ENCODE assay signal across 8 cellular contexts in genomic region chr2:24075259-24075658, GRCh38. TPM values are rescaled to one million over a fixed set of nuclear protein-coding genes. Genes with fewer than 3 reads are reported as not detected.
A peak's percentile ranks its signal among the peaks of the same experiment; 100 is the strongest.
DNase-seq lines count a peak whose midpoint lies in the region; ATAC-seq, FAIRE-seq and TF ChIP-seq lines count a peak whose summit lies in the region.

No MANE protein-coding gene starts in this region.

- H4K20me1 ChIP-seq in keratinocyte (ENCODE audit: control insufficient read depth, extremely low read depth, insufficient read depth, low read length), result peaks cover 4% of the 10 kb centered on the region

- no peak for DNase-seq in activated CD4-positive, alpha-beta T cell treated with anti-CD3 and anti-CD28 coated beads, Interleukin-2, amount 10 ng/mL, durations not matched to agents 24 days and 14 days
- DNase-seq in activated CD4-positive, alpha-beta T cell treated with anti-CD3 and anti-CD28 coated beads, Interleukin-2, amount 50 U/mL, for 4 hours, result no peak
- no peak for DNase-seq in activated naive CD8-positive, alpha-beta T cell treated with anti-CD3 and anti-CD28 coated beads, Interleukin-2, amount 10 ng/mL, durations not matched to agents 7 days and 5 days
- DNase-seq in keratinocyte (ENCODE audit: low read depth, low spot score) (no peak), suprapubic skin (ENCODE audit: low spot score in 2 of 2) (no peak), HPDE6-E6E7 (ENCODE audit: extremely low spot score) (no peak)
- DNase-seq in activated effector memory CD4-positive, alpha-beta T cell treated with anti-CD3 and anti-CD28 coated beads, Interleukin-2, amount 50 U/mL, for 16 hours, result no peak

- H3K4me1 ChIP-seq in keratinocyte (ENCODE audit: control insufficient read depth, extremely low read depth, insufficient read depth, low read length) (peaks cover 7% of the 10 kb centered on the region), suprapubic skin (peaks cover 27% of the 10 kb centered on the region)

- intact Hi-C loops in activated CD4-positive, alpha-beta T cell treated with anti-CD3 and anti-CD28 coated beads, Interleukin-2, amount 10 ng/mL, durations not matched to agents 24 days and 14 days (cut with micrococcal nuclease), result loop anchor here (5.0 kb wide), 2 partner anchors 282 to 897 kb away; partner anchors contain the start of gene DNAJC27

- peak overlapping the region; percentile 96 for H3K27ac Mint-ChIP-seq in activated CD4-positive, alpha-beta T cell treated with anti-CD3 and anti-CD28 coated beads, Interleukin-2, amount 10 ng/mL, durations not matched to agents 24 days and 14 days
- H3K27ac Mint-ChIP-seq in activated naive CD8-positive, alpha-beta T cell treated with anti-CD3 and anti-CD28 coated beads, Interleukin-2, amount 10 ng/mL, durations not matched to agents 7 days and 5 days, result peak overlapping the region; percentile 97

- no peak overlapping the region for H2AFZ ChIP-seq in keratinocyte (ENCODE audit: control insufficient read depth, low read length)

- dilution Hi-C loops in keratinocyte (cut with MboI; ENCODE audit: extremely low pct_ligation_motif_present, low sequenced_read_pairs), result no loop called here

- no peak for ATAC-seq in activated naive CD8-positive, alpha-beta T cell treated with anti-CD3 and anti-CD28 coated beads, Interleukin-2, amount 10 ng/mL, durations not matched to agents 7 days and 5 days (ENCODE audit: low read depth)
- no peak for ATAC-seq in HG03108 (IDR thresholded peaks at IDR 0.05; ENCODE audit: unreplicated experiment)

- 54% methylated on average over 5 of the region's 5 CpGs for WGBS in suprapubic skin

- TF ChIP-seq CTCF in keratinocyte (optimal IDR thresholded peaks at IDR 0.05 in 1 of 3, IDR thresholded peaks at IDR 0.05 in 1 of 3, conservative IDR thresholded peaks at IDR 0.05 in 1 of 3; ENCODE audit: extremely low read depth in 1 of 3, insufficient read depth in 2 of 3, low read length in 3 of 3) (no peak), suprapubic skin (IDR thresholded peaks at IDR 0.05) (no peak)

- no peaks in the 10 kb centered on the region for H3K27me3 Mint-ChIP-seq in activated CD4-positive, alpha-beta T cell treated with anti-CD3 and anti-CD28 coated beads, Interleukin-2, amount 10 ng/mL, durations not matched to agents 24 days and 14 days
- no peaks in the 10 kb centered on the region for H3K27me3 Mint-ChIP-seq in activated naive CD8-positive, alpha-beta T cell treated with anti-CD3 and anti-CD28 coated beads, Interleukin-2, amount 10 ng/mL, durations not matched to agents 7 days and 5 days

- H3K36me3 Mint-ChIP-seq in activated CD4-positive, alpha-beta T cell treated with anti-CD3 and anti-CD28 coated beads, Interleukin-2, amount 10 ng/mL, durations not matched to agents 24 days and 14 days (ENCODE audit: low read depth), result peaks cover 20% of the 10 kb centered on the region
- peaks cover 5% of the 10 kb centered on the region for H3K36me3 Mint-ChIP-seq in activated naive CD8-positive, alpha-beta T cell treated with anti-CD3 and anti-CD28 coated beads, Interleukin-2, amount 10 ng/mL, durations not matched to agents 7 days and 5 days

- H3K27ac ChIP-seq in keratinocyte (ENCODE audit: control insufficient read depth, insufficient read depth, low read length), result peak overlapping the region; percentile 77
- H3K27ac ChIP-seq in suprapubic skin, result peak overlapping the region; percentile 96

- no peak for TF ChIP-seq POLR2A in suprapubic skin (IDR thresholded peaks at IDR 0.05)

- peaks cover 45% of the 10 kb centered on the region for H3K79me2 ChIP-seq in keratinocyte (ENCODE audit: control insufficient read depth, insufficient read depth, low read length)

- no peak for TF ChIP-seq EP300 in suprapubic skin (IDR thresholded peaks at IDR 0.05)

- peak overlapping the region; percentile 60 for H3K4me2 ChIP-seq in keratinocyte (ENCODE audit: control insufficient read depth, extremely low read depth, insufficient read depth, low read depth, low read length)

- peak overlapping the region; percentile 93 for H3K9ac ChIP-seq in keratinocyte (ENCODE audit: control insufficient read depth, extremely low read depth, insufficient read depth, low read length)

- FAIRE-seq in keratinocyte (lab: Jason Lieb, UNC), result no peak

- H3K27me3 ChIP-seq in keratinocyte (ENCODE audit: control insufficient read depth, extremely low read depth, insufficient read depth, low read length), result no peaks in the 10 kb centered on the region
- H3K27me3 ChIP-seq in suprapubic skin, result no peaks in the 10 kb centered on the region

- no peaks in the 10 kb centered on the region for H3K9me1 ChIP-seq in keratinocyte (ENCODE audit: control insufficient read depth, extremely low read depth, insufficient read depth, low read length)

- H3K4me3 ChIP-seq in keratinocyte (ENCODE audit: control insufficient read depth in 2 of 3, extremely low read depth in 1 of 3, insufficient read depth in 2 of 3, low read depth in 1 of 3, low read length in 3 of 3), result peak overlapping the region; percentile 67 to 82 (median 74)
- H3K4me3 ChIP-seq in suprapubic skin, result peak overlapping the region; percentile 80

- H3K4me1 Mint-ChIP-seq in activated CD4-positive, alpha-beta T cell treated with anti-CD3 and anti-CD28 coated beads, Interleukin-2, amount 10 ng/mL, durations not matched to agents 24 days and 14 days, result peaks cover 22% of the 10 kb centered on the region
- peaks cover 26% of the 10 kb centered on the region for H3K4me1 Mint-ChIP-seq in activated naive CD8-positive, alpha-beta T cell treated with anti-CD3 and anti-CD28 coated beads, Interleukin-2, amount 10 ng/mL, durations not matched to agents 7 days and 5 days

- H3K9me3 ChIP-seq in keratinocyte (ENCODE audit: control insufficient read depth, low read depth, low read length), result no peaks in the 10 kb centered on the region
- H3K9me3 ChIP-seq in suprapubic skin, result no peaks in the 10 kb centered on the region

- no peaks in the 10 kb centered on the region for H3K9me3 Mint-ChIP-seq in activated CD4-positive, alpha-beta T cell treated with anti-CD3 and anti-CD28 coated beads, Interleukin-2, amount 10 ng/mL, durations not matched to agents 24 days and 14 days
- no peaks in the 10 kb centered on the region for H3K9me3 Mint-ChIP-seq in activated naive CD8-positive, alpha-beta T cell treated with anti-CD3 and anti-CD28 coated beads, Interleukin-2, amount 10 ng/mL, durations not matched to agents 7 days and 5 days

- peak overlapping the region; percentile 95 for H3K4me3 Mint-ChIP-seq in activated CD4-positive, alpha-beta T cell treated with anti-CD3 and anti-CD28 coated beads, Interleukin-2, amount 10 ng/mL, durations not matched to agents 24 days and 14 days
- peak overlapping the region; percentile 94 for H3K4me3 Mint-ChIP-seq in activated naive CD8-positive, alpha-beta T cell treated with anti-CD3 and anti-CD28 coated beads, Interleukin-2, amount 10 ng/mL, durations not matched to agents 7 days and 5 days

- POLR2A ChIA-PET in activated naive CD8-positive, alpha-beta T cell treated with anti-CD3 and anti-CD28 coated beads, Interleukin-2, amount 10 ng/mL, durations not matched to agents 7 days and 5 days (lab: Charles Lee), result interaction anchor here (3.3 to 4.2 kb wide), 2 partner anchors 27 to 149 kb away, joined by 43 to 60 read pairs; partner anchors contain the start of genes ATAD2B, FKBP1B and WDCP

- H3K36me3 ChIP-seq in keratinocyte (ENCODE audit: control insufficient read depth in 2 of 2, extremely low read depth in 1 of 2, insufficient read depth in 2 of 2, low read length in 2 of 2), result peaks cover 6 to 12% of the 10 kb centered on the region in 2 experiments
- H3K36me3 ChIP-seq in suprapubic skin, result peaks cover 34% of the 10 kb centered on the region

RNA-seq across cellular contexts. Expression of gene SF3B6, which starts 0.9 kb away (rescaled TPM):
- total RNA-seq in activated CD4-positive, alpha-beta T cell treated with anti-CD3 and anti-CD28 coated beads, Interleukin-2, amount 10 ng/mL, durations not matched to agents 24 days and 14 days, result 143 and 154 TPM in 2 replicates
- total RNA-seq in activated naive CD8-positive, alpha-beta T cell treated with anti-CD3 and anti-CD28 coated beads, Interleukin-2, amount 10 ng/mL, durations not matched to agents 7 days and 5 days, result 10 to 100 TPM; 66.5 to 71.2 TPM
- 189 to 347 TPM (median 265 TPM) in 3 replicates for polyA plus RNA-seq in keratinocyte
- polyA plus RNA-seq in keratinocyte (2011; ENCODE audit: low read depth), result 139 TPM
- 282 and 428 TPM in 2 replicates for polyA plus RNA-seq in keratinocyte (2011; cell fraction: cytosol; rRNA removed)
- polyA plus RNA-seq in keratinocyte (2011; cell fraction: nucleus; rRNA removed), result 119 and 148 TPM in 2 replicates
- 200 and 212 TPM in 2 replicates for polyA plus RNA-seq in keratinocyte (2012; ENCODE audit: low replicate concordance)
- polyA minus RNA-seq in keratinocyte, result 13.4 to 63.6 TPM (median 36.7 TPM) in 3 replicates
- polyA minus RNA-seq in keratinocyte (2011; cell fraction: cytosol; rRNA and poly(A)+ RNA removed), result 74.1 TPM
- polyA minus RNA-seq in keratinocyte (2011; cell fraction: nucleus; rRNA and poly(A)+ RNA removed), result 13.5 and 28.2 TPM in 2 replicates
- total RNA-seq in suprapubic skin, result 100 to 1,000 TPM in 1 of 4 donors, 10 to 100 TPM in 3; 72.1 to 101 (median 85.6) TPM

RNA-seq across cellular contexts. Expression of gene TP53I3, which starts 9.4 kb away (rescaled TPM):
- total RNA-seq in activated CD4-positive, alpha-beta T cell treated with anti-CD3 and anti-CD28 coated beads, Interleukin-2, amount 10 ng/mL, durations not matched to agents 24 days and 14 days, result 1.2 and 2.0 TPM in 2 replicates
- 1 to 10 TPM; 3.6 to 3.7 TPM for total RNA-seq in activated naive CD8-positive, alpha-beta T cell treated with anti-CD3 and anti-CD28 coated beads, Interleukin-2, amount 10 ng/mL, durations not matched to agents 7 days and 5 days
- 30.9 to 53.9 TPM (median 36.3 TPM) in 3 replicates for polyA plus RNA-seq in keratinocyte
- 7.9 TPM for polyA plus RNA-seq in keratinocyte (2011; ENCODE audit: low read depth)
- polyA plus RNA-seq in keratinocyte (2011; cell fraction: cytosol; rRNA removed), result 29.2 and 37.1 TPM in 2 replicates
- 66.2 and 74.2 TPM in 2 replicates for polyA plus RNA-seq in keratinocyte (2011; cell fraction: nucleus; rRNA removed)
- 12.3 and 37.3 TPM in 2 replicates for polyA plus RNA-seq in keratinocyte (2012; ENCODE audit: low replicate concordance)
- polyA minus RNA-seq in keratinocyte, result 18.4 to 33.0 TPM (median 31.0 TPM) in 3 replicates
- 35.7 TPM for polyA minus RNA-seq in keratinocyte (2011; cell fraction: cytosol; rRNA and poly(A)+ RNA removed)
- polyA minus RNA-seq in keratinocyte (2011; cell fraction: nucleus; rRNA and poly(A)+ RNA removed), result 16.5 and 17.1 TPM in 2 replicates
- total RNA-seq in suprapubic skin, result 10 to 100 TPM in 3 of 4 donors, 1 to 10 TPM in 1; 6.7 to 15.5 (median 12.3) TPM

RNA-seq across cellular contexts. Expression of gene FKBP1B, which starts 25.7 kb away (rescaled TPM):
- 0.43 and 0.51 TPM in 2 replicates for total RNA-seq in activated CD4-positive, alpha-beta T cell treated with anti-CD3 and anti-CD28 coated beads, Interleukin-2, amount 10 ng/mL, durations not matched to agents 24 days and 14 days
- total RNA-seq in activated naive CD8-positive, alpha-beta T cell treated with anti-CD3 and anti-CD28 coated beads, Interleukin-2, amount 10 ng/mL, durations not matched to agents 7 days and 5 days, result 1 to 10 TPM; 4.0 to 4.3 TPM
- polyA plus RNA-seq in keratinocyte, result 21.9 to 27.9 TPM (median 24.5 TPM) in 3 replicates
- polyA plus RNA-seq in keratinocyte (2011; ENCODE audit: low read depth), result 2.3 TPM
- 24.8 and 29.9 TPM in 2 replicates for polyA plus RNA-seq in keratinocyte (2011; cell fraction: cytosol; rRNA removed)
- 9.5 and 11.9 TPM in 2 replicates for polyA plus RNA-seq in keratinocyte (2011; cell fraction: nucleus; rRNA removed)
- 7.7 and 16.8 TPM in 2 replicates for polyA plus RNA-seq in keratinocyte (2012; ENCODE audit: low replicate concordance)
- 9.1 to 16.9 TPM (median 14.9 TPM) in 3 replicates for polyA minus RNA-seq in keratinocyte
- 5.8 TPM for polyA minus RNA-seq in keratinocyte (2011; cell fraction: cytosol; rRNA and poly(A)+ RNA removed)
- 1.7 and 2.9 TPM in 2 replicates for polyA minus RNA-seq in keratinocyte (2011; cell fraction: nucleus; rRNA and poly(A)+ RNA removed)
- total RNA-seq in suprapubic skin, result 1 to 10 TPM; 4.3 to 8.0 (median 6.6) TPM

RNA-seq across cellular contexts. Expression of gene WDCP, which starts 28.1 kb away (rescaled TPM):
- total RNA-seq in activated CD4-positive, alpha-beta T cell treated with anti-CD3 and anti-CD28 coated beads, Interleukin-2, amount 10 ng/mL, durations not matched to agents 24 days and 14 days, result 22.9 and 25.0 TPM in 2 replicates
- 10 to 100 TPM; 15.6 to 19.4 TPM for total RNA-seq in activated naive CD8-positive, alpha-beta T cell treated with anti-CD3 and anti-CD28 coated beads, Interleukin-2, amount 10 ng/mL, durations not matched to agents 7 days and 5 days
- 10.8 to 11.4 TPM (median 11.0 TPM) in 3 replicates for polyA plus RNA-seq in keratinocyte
- 0.49 TPM for polyA plus RNA-seq in keratinocyte (2011; ENCODE audit: low read depth)
- polyA plus RNA-seq in keratinocyte (2011; cell fraction: cytosol; rRNA removed), result 4.3 and 8.4 TPM in 2 replicates
- polyA plus RNA-seq in keratinocyte (2011; cell fraction: nucleus; rRNA removed), result 10.3 and 12.9 TPM in 2 replicates
- polyA plus RNA-seq in keratinocyte (2012; ENCODE audit: low replicate concordance), result 1.7 and 6.1 TPM in 2 replicates
- polyA minus RNA-seq in keratinocyte, result 22.0 to 24.4 TPM (median 23.3 TPM) in 3 replicates
- polyA minus RNA-seq in keratinocyte (2011; cell fraction: cytosol; rRNA and poly(A)+ RNA removed), result 3.6 TPM
- 6.9 and 16.8 TPM in 2 replicates for polyA minus RNA-seq in keratinocyte (2011; cell fraction: nucleus; rRNA and poly(A)+ RNA removed)
- total RNA-seq in suprapubic skin, result 1 to 10 TPM; 2.5 to 8.5 (median 4.1) TPM

RNA-seq across cellular contexts. Expression of gene PFN4, which starts 47.9 kb away (rescaled TPM):
- total RNA-seq in activated CD4-positive, alpha-beta T cell treated with anti-CD3 and anti-CD28 coated beads, Interleukin-2, amount 10 ng/mL, durations not matched to agents 24 days and 14 days, result 0.47 TPM in 1 of 2 replicates, not detected in the other
- total RNA-seq in activated naive CD8-positive, alpha-beta T cell treated with anti-CD3 and anti-CD28 coated beads, Interleukin-2, amount 10 ng/mL, durations not matched to agents 7 days and 5 days, result not detected
- 0.14 to 0.28 TPM (median 0.16 TPM) in 3 replicates for polyA plus RNA-seq in keratinocyte
- not detected for polyA plus RNA-seq in keratinocyte (2011; ENCODE audit: low read depth)
- polyA plus RNA-seq in keratinocyte (2011; cell fraction: cytosol; rRNA removed), result 0.09 and 0.21 TPM in 2 replicates
- 0.29 and 0.52 TPM in 2 replicates for polyA plus RNA-seq in keratinocyte (2011; cell fraction: nucleus; rRNA removed)
- 0.22 TPM in 1 of 2 replicates, not detected in the other for polyA plus RNA-seq in keratinocyte (2012; ENCODE audit: low replicate concordance)
- not detected in 3 replicates for polyA minus RNA-seq in keratinocyte
- not detected for polyA minus RNA-seq in keratinocyte (2011; cell fraction: cytosol; rRNA and poly(A)+ RNA removed)
- polyA minus RNA-seq in keratinocyte (2011; cell fraction: nucleus; rRNA and poly(A)+ RNA removed), result not detected in 2 replicates
- 1 to 10 TPM in 1 of 4 donors, not detected in 3; 1.0 TPM for total RNA-seq in suprapubic skin
